In genomic region chrX:154024271-154024670, GRCh38 we compare ENCODE assay signal across 5 cellular contexts.
"Had no signal": no experiment of that assay in that cellular context is flagged by ENCODE, and none has a peak within 500 bp of the region (broad histone marks: within the 10 kb centered on the region; RNA-seq: fewer than 3 reads in every experiment).

No MANE protein-coding gene starts in this region.

- H2AFZ ChIP-seq: GM23338 had no signal

- H3K9me3 ChIP-seq: HAP-1 had no signal

- H3K27ac Mint-ChIP-seq: GM23338, IgD-negative memory B cell had no signal

- ATAC-seq: GM23338, HCT116, HepG2 had no signal

- H3K4me3 Mint-ChIP-seq: GM23338, IgD-negative memory B cell had no signal

- H3K4me2 ChIP-seq: GM23338 had no signal

- H3K4me3 ChIP-seq: GM23338, HAP-1 had no signal

- H3K9me3 Mint-ChIP-seq: GM23338, IgD-negative memory B cell had no signal
